Comparison of ENCODE assay signal across 16 cellular contexts in genomic region chr12:22588817-22589216, GRCh38. TPM values are rescaled to one million over a fixed set of nuclear protein-coding genes. Genes with fewer than 3 reads are reported as not detected.
A peak's percentile ranks its signal among the peaks of the same experiment; 100 is the strongest.
DNase-seq lines count a peak whose midpoint lies in the region; ATAC-seq and TF ChIP-seq lines count a peak whose summit lies in the region.
"Had no signal": no experiment of that assay in that cellular context is flagged by ENCODE, and none has a peak within 500 bp of the region (broad histone marks: within the 10 kb centered on the region; RNA-seq: fewer than 3 reads in every experiment).

No MANE protein-coding gene starts in this region.

- DNase-seq in HCT116 (ENCODE audit: low read depth, low spot score) (no peak), NCI-H526 treated with DMSO at 0.1 percent for 48 hours (lab: John Stamatoyannopoulos, UW) (peak; percentile 52), foreskin keratinocyte (no peak), NCI-H1048 (lab: John Stamatoyannopoulos, UW) (no peak), inferior parietal cortex (ENCODE audit: extremely low spot score) (no peak)
- no peak for DNase-seq in stimulated activated CD4-positive, alpha-beta T cell treated with anti-CD3 and anti-CD28 coated beads, Interleukin-1b, Interleukin-23, amount 100 ng/mL, for 48 hours
- DNase-seq: activated naive CD8-positive, alpha-beta T cell treated with anti-CD3 and anti-CD28 coated beads, Interleukin-2, amount 10 ng/mL, durations not matched to agents 7 days and 5 days; activated T-cell treated with anti-CD3 and anti-CD28 coated beads, Interleukin-2, amount 50 U/mL, for 24 hours; caudate nucleus; effector memory CD8-positive, alpha-beta T cell; NCI-H1694; SIG-M5; T-helper 9 cell; tibial artery had no signal

- POLR2A ChIA-PET in HCT116 (lab: Charles Lee): no interaction called here

- intact Hi-C loops in HCT116 (cut with micrococcal nuclease): no loop called here

- H3K36me3 ChIP-seq in HCT116 (ENCODE audit: control insufficient read depth in 1 of 2, insufficient read depth in 2 of 2, low read length in 2 of 2): no peaks in the 10 kb centered on the region
- H3K36me3 ChIP-seq: tibial artery had no signal

- TF ChIP-seq CTCF in 22Rv1 (IDR thresholded peaks at IDR 0.05) (no peak), HCT116 (IDR thresholded peaks at IDR 0.05 in 2 of 3, conservative IDR thresholded peaks at IDR 0.05 in 1 of 3; ENCODE audit: borderline replicate concordance in 1 of 3, insufficient read depth in 1 of 3, low read depth in 2 of 3, low read length in 2 of 3) (no peak), foreskin keratinocyte (conservative IDR thresholded peaks at IDR 0.05) (no peak)

- TF ChIP-seq RAD21 in HCT116 (IDR thresholded peaks at IDR 0.05; ENCODE audit: low read depth): no peak

- no peaks in the 10 kb centered on the region for H4K20me1 ChIP-seq in HCT116 (ENCODE audit: insufficient read depth)

- no peak overlapping the region for H3K9ac ChIP-seq in HCT116 (ENCODE audit: low read length)

- H3K27me3 ChIP-seq in HCT116 (ENCODE audit: insufficient read depth, low read length) (no peaks in the 10 kb centered on the region), foreskin keratinocyte (no peaks in the 10 kb centered on the region)
- H3K27me3 ChIP-seq: tibial artery had no signal

- H3K9me2 ChIP-seq in HCT116 (ENCODE audit: insufficient read depth): no peaks in the 10 kb centered on the region

- RAD21 ChIA-PET in HCT116 (lab: Charles Lee; ENCODE audit: low non-redundant PET in 1 of 2, low total read pairs in 2 of 2, uncharacterized antibody in 2 of 2, unreplicated experiment in 2 of 2): no interaction called here

- CTCF ChIA-PET in HCT116 (lab: Charles Lee): no interaction called here

- no peak for TF ChIP-seq POLR2A in HCT116 (IDR thresholded peaks at IDR 0.05; ENCODE audit: borderline replicate concordance, extremely low read depth, insufficient read depth, insufficient read length)

- H3K9me3 ChIP-seq in HCT116 (ENCODE audit: control insufficient read depth in 1 of 2, insufficient read depth in 1 of 2, low read depth in 1 of 2, low read length in 2 of 2): no peaks in the 10 kb centered on the region
- H3K9me3 ChIP-seq: tibial artery had no signal

- peak overlapping the region; percentile 66 for H3K27ac ChIP-seq in 22Rv1
- no peak overlapping the region for H3K27ac ChIP-seq in HCT116 (ENCODE audit: low read depth, low read length)
- no peak overlapping the region for H3K27ac ChIP-seq in foreskin keratinocyte
- H3K27ac ChIP-seq: tibial artery had no signal

- H3K4me3 ChIP-seq in HCT116 (replicated peaks in 1 of 2; ENCODE audit: low read depth in 1 of 2, low read length in 2 of 2): no peak overlapping the region
- H3K4me3 ChIP-seq: tibial artery had no signal

- BruUV-seq in HCT116 (replicated peaks; lab: Mats Ljungman, UMichigan): no TSS peak

- ATAC-seq in HCT116 (no peak), foreskin keratinocyte (peak; percentile 39), GM18502 (IDR thresholded peaks at IDR 0.05; ENCODE audit: poor library complexity, unreplicated experiment) (no peak)
- ATAC-seq: effector memory CD8-positive, alpha-beta T cell had no signal

- H3K4me1 ChIP-seq in HCT116 (ENCODE audit: control insufficient read depth in 1 of 2, insufficient read depth in 2 of 2, low read length in 2 of 2): no peaks in the 10 kb centered on the region
- no peaks in the 10 kb centered on the region for H3K4me1 ChIP-seq in foreskin keratinocyte
- H3K4me1 ChIP-seq: tibial artery had no signal

- H3K4me2 ChIP-seq in HCT116 (ENCODE audit: low read length): no peak overlapping the region

- no peaks in the 10 kb centered on the region for H3K79me2 ChIP-seq in HCT116 (ENCODE audit: insufficient read depth, low read length)

- H2AFZ ChIP-seq in HCT116 (ENCODE audit: low read depth, low read length, poor library complexity, severe bottlenecking): peak overlapping the region; percentile 41

TF ChIP-seq in HCT116, 20 proteins besides CTCF, POLR2A, EP300 and RAD21:
- TF ChIP-seq EZH2phosphoT487 (IDR thresholded peaks at IDR 0.05; ENCODE audit: borderline replicate concordance) (no peak), SP1 (IDR thresholded peaks at IDR 0.05; ENCODE audit: low read depth) (no peak), REST (IDR thresholded peaks at IDR 0.05; ENCODE audit: low read depth) (no peak), JUND (IDR thresholded peaks at IDR 0.05) (no peak), SIN3A (IDR thresholded peaks at IDR 0.05; ENCODE audit: low read depth) (no peak), ZFX (IDR thresholded peaks at IDR 0.05) (no peak), MAX (IDR thresholded peaks at IDR 0.05) (no peak), CEBPB (IDR thresholded peaks at IDR 0.05; ENCODE audit: low read depth) (no peak), SRF (IDR thresholded peaks at IDR 0.05; ENCODE audit: low read depth) (no peak)
- TF ChIP-seq, protein P1, sequence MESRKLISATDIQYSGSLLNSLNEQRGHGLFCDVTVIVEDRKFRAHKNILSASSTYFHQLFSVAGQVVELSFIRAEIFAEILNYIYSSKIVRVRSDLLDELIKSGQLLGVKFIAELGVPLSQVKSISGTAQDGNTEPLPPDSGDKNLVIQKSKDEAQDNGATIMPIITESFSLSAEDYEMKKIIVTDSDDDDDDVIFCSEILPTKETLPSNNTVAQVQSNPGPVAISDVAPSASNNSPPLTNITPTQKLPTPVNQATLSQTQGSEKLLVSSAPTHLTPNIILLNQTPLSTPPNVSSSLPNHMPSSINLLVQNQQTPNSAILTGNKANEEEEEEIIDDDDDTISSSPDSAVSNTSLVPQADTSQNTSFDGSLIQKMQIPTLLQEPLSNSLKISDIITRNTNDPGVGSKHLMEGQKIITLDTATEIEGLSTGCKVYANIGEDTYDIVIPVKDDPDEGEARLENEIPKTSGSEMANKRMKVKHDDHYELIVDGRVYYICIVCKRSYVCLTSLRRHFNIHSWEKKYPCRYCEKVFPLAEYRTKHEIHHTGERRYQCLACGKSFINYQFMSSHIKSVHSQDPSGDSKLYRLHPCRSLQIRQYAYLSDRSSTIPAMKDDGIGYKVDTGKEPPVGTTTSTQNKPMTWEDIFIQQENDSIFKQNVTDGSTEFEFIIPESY (IDR thresholded peaks at IDR 0.05; ENCODE audit: extremely low read depth, insufficient replicate concordance, low read length): no peak

RNA-seq across cellular contexts. Expression of gene ETNK1, which starts 36.2 kb away (rescaled TPM):
- total RNA-seq in HCT116 (2021; ENCODE audit: unreplicated experiment) (83.6 TPM), foreskin keratinocyte (25.8 and 27.1 TPM in 2 replicates)
- polyA plus RNA-seq in HCT116 (2012): 21.3 and 28.6 TPM in 2 replicates
- 6.5 and 7.3 TPM in 2 replicates for polyA plus RNA-seq in foreskin keratinocyte

RNA-seq across cellular contexts. Expression of gene C2CD5, which starts 44.5 kb away (rescaled TPM):
- 22.9 TPM for total RNA-seq in HCT116 (2021; ENCODE audit: unreplicated experiment)
- polyA plus RNA-seq in HCT116 (2012): 7.0 and 10.0 TPM in 2 replicates
- 15.2 and 16.8 TPM in 2 replicates for total RNA-seq in foreskin keratinocyte
- 4.4 and 5.4 TPM in 2 replicates for polyA plus RNA-seq in foreskin keratinocyte
